ENCODE assay signal across 23 cellular contexts in the genomic region with DNA sequence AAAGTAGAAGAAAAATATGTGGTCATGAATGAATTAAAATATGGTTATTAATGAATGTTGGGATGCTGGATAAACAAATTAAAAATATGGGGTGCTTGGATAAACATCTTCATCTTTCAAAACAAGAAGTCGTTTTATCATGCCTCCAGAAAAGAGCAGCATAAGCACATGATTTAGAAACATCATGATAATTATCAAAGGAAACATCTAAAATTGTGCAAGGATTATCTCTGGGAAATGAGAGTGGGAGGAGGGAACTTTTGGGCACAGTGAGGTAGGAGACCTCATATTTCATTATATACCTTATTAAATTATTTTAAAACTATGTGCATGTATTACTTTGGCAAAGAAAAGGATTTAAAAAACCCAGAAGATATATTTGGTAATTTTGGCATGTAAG.
"Had no signal": no experiment of that assay in that cellular context is flagged by ENCODE, and none has a peak within 500 bp of the region (broad histone marks: within the 10 kb centered on the region; RNA-seq: fewer than 3 reads in every experiment).

No MANE protein-coding gene starts in this region.

- H3K4me1 ChIP-seq: vagina had no signal

- H3K27ac Mint-ChIP-seq: activated naive CD4-positive, alpha-beta T cell treated with anti-CD3 and anti-CD28 coated beads for 36 hours; activated T-helper 2 cell treated with anti-CD3 and anti-CD28 coated beads, Interferon-gamma antibody, Interleukin-2, Interleukin-4, amounts not matched to agents 10 μg/mL and 5 μg/mL and 100 μg/mL, durations not matched to agents 14 hours and 24 hours and 36 hours; brain; T-helper 2 cell treated with Interferon-gamma antibody and Interleukin-4, amounts not matched to agents 5 μg/mL and 100 μg/mL, for 36 hours had no signal

- ATAC-seq: activated CD4-positive, CD25-positive, alpha-beta regulatory T cell treated with anti-CD3 and anti-CD28 coated beads, Interleukin-2, amount 50 U/mL, for 24 hours; left lobe of liver; naive thymus-derived CD8-positive, alpha-beta T cell had no signal

- H3K4me3 Mint-ChIP-seq: activated naive CD4-positive, alpha-beta T cell treated with anti-CD3 and anti-CD28 coated beads for 36 hours; brain; naive thymus-derived CD8-positive, alpha-beta T cell; T-helper 2 cell treated with Interferon-gamma antibody and Interleukin-4, amounts not matched to agents 5 μg/mL and 100 μg/mL, for 36 hours had no signal

- DNase-seq: activated CD4-positive, alpha-beta T cell treated with anti-CD3 and anti-CD28 coated beads, Interleukin-2, amount 50 U/mL, for 1 hour; activated CD8-positive, alpha-beta memory T cell treated with anti-CD3 and anti-CD28 coated beads for 24 hours; activated naive CD4-positive, alpha-beta T cell treated with anti-CD3 and anti-CD28 coated beads for 36 hours; central memory CD4-positive, alpha-beta T cell; cortex of kidney; effector CD8-positive, alpha-beta T cell; heart left ventricle; islet precursor cell; mucosa of descending colon; naive thymus-derived CD8-positive, alpha-beta T cell; nucleus accumbens; posterior cingulate gyrus; stimulated activated CD4-positive, alpha-beta T cell treated with anti-CD3 and anti-CD28 coated beads, Interleukin-15, amount 100 ng/mL, for 24 hours; stimulated activated CD4-positive, alpha-beta T cell treated with anti-CD3 and anti-CD28 coated beads, Interleukin-4, amount 100 ng/mL, for 1 hour; stimulated activated naive CD4-positive, alpha-beta T cell; substantia nigra had no signal

- H3K9me3 ChIP-seq: heart left ventricle, mucosa of descending colon, tibial nerve, vagina had no signal

- H3K4me3 ChIP-seq: mucosa of descending colon, tibial nerve, vagina had no signal

- H3K4me1 Mint-ChIP-seq: brain had no signal

- H3K27ac ChIP-seq: vagina had no signal

- H3K27me3 ChIP-seq: heart left ventricle, tibial nerve, vagina had no signal

- H3K9me3 Mint-ChIP-seq: activated naive CD4-positive, alpha-beta T cell treated with anti-CD3 and anti-CD28 coated beads for 36 hours; activated T-helper 2 cell treated with anti-CD3 and anti-CD28 coated beads, Interferon-gamma antibody, Interleukin-2, Interleukin-4, amounts not matched to agents 10 μg/mL and 5 μg/mL and 100 μg/mL, durations not matched to agents 14 hours and 24 hours and 36 hours; brain; naive thymus-derived CD8-positive, alpha-beta T cell; T-helper 2 cell treated with Interferon-gamma antibody and Interleukin-4, amounts not matched to agents 5 μg/mL and 100 μg/mL, for 36 hours had no signal

- H3K27me3 Mint-ChIP-seq: brain; naive thymus-derived CD8-positive, alpha-beta T cell had no signal
